10 cellular contexts compared by ENCODE assay signal in genomic region chr3:187828571-187829452, GRCh38.
A peak's percentile ranks its signal among the peaks of the same experiment; 100 is the strongest.
DNase-seq lines count a peak whose midpoint lies in the region; ATAC-seq and TF ChIP-seq lines count a peak whose summit lies in the region.
"Had no signal": no experiment of that assay in that cellular context is flagged by ENCODE, and none has a peak within 500 bp of the region (broad histone marks: within the 10 kb centered on the region; RNA-seq: fewer than 3 reads in every experiment).

No MANE protein-coding gene starts in this region.

- peaks cover 7 to 22% (median 20%) of the 10 kb centered on the region in 10 experiments; a peak in 17 of 20 replicates for H3K4me1 ChIP-seq in BLaER1 treated with 17β-estradiol and CSF1 and Interleukin-3, amounts not matched to agents 10 nM and 100 nM
- peaks cover 24% of the 10 kb centered on the region for H3K4me1 ChIP-seq in OCI-LY3 (ENCODE audit: low read length)

- H3K4me3 ChIP-seq in BLaER1 treated with 17β-estradiol and CSF1 and Interleukin-3, amounts not matched to agents 10 nM and 100 nM = no peak overlapping the region
- H3K4me3 ChIP-seq in OCI-LY3 (ENCODE audit: low read length) = no peak overlapping the region

- H3K9ac ChIP-seq in BLaER1 treated with 17β-estradiol and CSF1 and Interleukin-3, amounts not matched to agents 10 nM and 100 nM = no peak overlapping the region
- H3K9ac ChIP-seq in OCI-LY3 (ENCODE audit: low read length) = no peak overlapping the region

- H3K4me2 ChIP-seq in BLaER1 treated with 17β-estradiol and CSF1 and Interleukin-3, amounts not matched to agents 10 nM and 100 nM = peak overlapping the region; percentile 6 to 61 (median 53); a peak in 21 of 22 replicates
- 0 out of 2 replicates have a peak overlapping the region, but pooled peaks have one; percentile 5 for H3K4me2 ChIP-seq in OCI-LY3 (ENCODE audit: low read length)

- no peak overlapping the region; a peak in 1 of 22 replicates for H3K27ac ChIP-seq in BLaER1 treated with 17β-estradiol and CSF1 and Interleukin-3, amounts not matched to agents 10 nM and 100 nM
- no peak overlapping the region for H3K27ac ChIP-seq in OCI-LY3 (ENCODE audit: low read length)

- H3K79me2 ChIP-seq in OCI-LY3 (ENCODE audit: low read length) = no peaks in the 10 kb centered on the region

- H3K36me3 ChIP-seq in BLaER1 treated with 17β-estradiol and CSF1 and Interleukin-3, amounts not matched to agents 10 nM and 100 nM = no peaks in the 10 kb centered on the region
- H3K36me3 ChIP-seq in OCI-LY3 (replicated peaks; ENCODE audit: low read depth, low read length) = no peaks in the 10 kb centered on the region

- H4K20me1 ChIP-seq in BLaER1 treated with 17β-estradiol and CSF1 and Interleukin-3, amounts not matched to agents 10 nM and 100 nM = no peaks in the 10 kb centered on the region
- H4K20me1 ChIP-seq in OCI-LY3 (ENCODE audit: insufficient read depth, low read length) = no peaks in the 10 kb centered on the region

- H3K27me3 ChIP-seq in BLaER1 treated with 17β-estradiol and CSF1 and Interleukin-3, amounts not matched to agents 10 nM and 100 nM = no peaks in the 10 kb centered on the region
- H3K27me3 ChIP-seq in OCI-LY3 (ENCODE audit: low read depth, low read length) = no peaks in the 10 kb centered on the region

- no peak for DNase-seq in AG08396 (ENCODE audit: low spot score)
- DNase-seq in dermis blood vessel endothelial cell = no peak
- DNase-seq in NCI-H2171 treated with DMSO at 0.1 percent for 48 hours (lab: John Stamatoyannopoulos, UW) = no peak
- no peak for DNase-seq in stimulated activated CD4-positive, alpha-beta T cell treated with anti-CD3 and anti-CD28 coated beads, Interleukin-4, amount 100 ng/mL, for 24 hours
- DNase-seq: KG1 had no signal

- H2AFZ ChIP-seq in OCI-LY3 (ENCODE audit: low read depth, low read length) = no peak overlapping the region

- ATAC-seq in GM18868 (IDR thresholded peaks at IDR 0.05; ENCODE audit: unreplicated experiment) (peak; percentile 93), HG02798 (IDR thresholded peaks at IDR 0.05; ENCODE audit: poor library complexity, unreplicated experiment) (peak; percentile 80)
- ATAC-seq: sciatic nerve had no signal

- peaks cover 0 to 8% (median 0%) of the 10 kb centered on the region in 11 experiments; a peak in 3 of 22 replicates for H3K9me3 ChIP-seq in BLaER1 treated with 17β-estradiol and CSF1 and Interleukin-3, amounts not matched to agents 10 nM and 100 nM (replicated peaks in 1 of 11)
- H3K9me3 ChIP-seq in OCI-LY3 (ENCODE audit: insufficient read depth, low read length) = no peaks in the 10 kb centered on the region

- no peak for TF ChIP-seq CTCF in OCI-LY3 (IDR thresholded peaks at IDR 0.05; ENCODE audit: low read depth, low read length)
